ENCODE assay signal across 8 cellular contexts in the genomic region with DNA sequence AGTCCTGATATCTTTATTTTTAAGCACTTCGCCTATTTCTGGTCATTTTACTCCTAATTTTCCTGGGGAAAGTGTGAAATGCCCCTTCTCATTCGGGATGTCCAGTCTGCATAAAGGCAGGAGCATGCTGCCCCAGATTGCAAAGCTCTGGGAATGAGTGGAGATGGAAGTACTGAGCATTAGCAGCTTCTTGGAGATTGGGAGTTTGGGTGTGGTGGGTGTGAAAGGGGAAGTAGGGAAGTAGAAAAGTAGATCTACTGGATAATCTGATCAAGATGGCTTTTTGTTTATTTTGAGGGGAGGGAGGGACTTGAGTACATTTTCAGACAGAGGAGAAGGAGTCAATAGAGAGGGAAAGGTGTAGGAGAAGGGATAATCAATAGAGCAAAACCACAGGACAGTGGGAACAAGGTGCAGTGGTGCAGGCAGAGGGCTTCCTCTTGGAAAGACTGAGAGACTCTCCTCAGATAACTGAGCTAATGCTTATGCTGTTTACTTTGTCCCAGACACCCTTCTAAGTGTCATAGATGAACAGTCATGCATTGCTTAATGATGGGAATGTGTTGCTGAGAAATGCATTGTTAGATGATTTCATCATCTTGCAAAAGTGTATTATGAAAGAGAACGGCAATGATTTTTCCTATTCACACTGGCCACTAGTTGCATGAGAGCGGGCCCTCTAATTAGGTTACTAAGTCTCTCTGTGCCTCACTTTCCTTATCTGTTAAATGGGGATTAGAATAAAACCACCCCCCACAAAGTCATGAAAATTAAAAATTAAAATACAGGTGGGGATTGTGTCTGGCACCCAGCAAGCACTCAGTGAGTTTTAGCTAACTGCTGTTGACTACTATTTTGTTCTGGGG. TPM values are rescaled to one million over a fixed set of nuclear protein-coding genes. Genes with fewer than 3 reads are reported as not detected.
DNase-seq lines count a peak whose midpoint lies in the region; ATAC-seq and TF ChIP-seq lines count a peak whose summit lies in the region.
"Had no signal": no experiment of that assay in that cellular context is flagged by ENCODE, and none has a peak within 500 bp of the region (broad histone marks: within the 10 kb centered on the region; RNA-seq: fewer than 3 reads in every experiment).

No MANE protein-coding gene starts in this region.

- ATAC-seq in heart right ventricle (peak in 7 of 8 donors; percentile 52 to 95 (median 66)), HG03175 (IDR thresholded peaks at IDR 0.05; ENCODE audit: unreplicated experiment) (no peak)
- ATAC-seq in naive thymus-derived CD8-positive, alpha-beta T cell, result no peak

- H3K27ac ChIP-seq in heart right ventricle (peak overlapping the region in 6 of 10 donors; percentile 13 to 65 (median 47)), subcutaneous abdominal adipose tissue (ENCODE audit: low read depth, low read length) (peak overlapping the region; percentile 84)

- H3K36me3 Mint-ChIP-seq in naive thymus-derived CD8-positive, alpha-beta T cell, result no peaks in the 10 kb centered on the region
- H3K36me3 Mint-ChIP-seq: activated naive CD4-positive, alpha-beta T cell treated with anti-CD3 and anti-CD28 coated beads, Interleukin-2, amount 50 U/mL, for 24 hours had no signal

- peak overlapping the region in 2 of 5 donors; percentile 37 to 63 for H3K9ac ChIP-seq in subcutaneous abdominal adipose tissue (ENCODE audit: low read length in 5 of 5)

- no peaks in the 10 kb centered on the region for H3K27me3 ChIP-seq in heart right ventricle
- no peaks in the 10 kb centered on the region for H3K27me3 ChIP-seq in subcutaneous abdominal adipose tissue (ENCODE audit: control insufficient read depth in 5 of 5, insufficient read depth in 4 of 5, low read length in 5 of 5)

- H3K4me3 ChIP-seq in heart right ventricle (no peak overlapping the region), subcutaneous abdominal adipose tissue (ENCODE audit: low read depth in 1 of 5, low read length in 5 of 5) (no peak overlapping the region)

- H3K27me3 Mint-ChIP-seq in naive thymus-derived CD8-positive, alpha-beta T cell, result no peaks in the 10 kb centered on the region
- H3K27me3 Mint-ChIP-seq: activated naive CD4-positive, alpha-beta T cell treated with anti-CD3 and anti-CD28 coated beads, Interleukin-2, amount 50 U/mL, for 24 hours had no signal

- DNase-seq in HPDE6-E6E7 (ENCODE audit: extremely low spot score), result peak; percentile 63
- peak; percentile 69 for DNase-seq in SW480 (ENCODE audit: low spot score)
- DNase-seq in heart right ventricle, result no peak
- DNase-seq in activated CD4-positive, alpha-beta T cell treated with anti-CD3 and anti-CD28 coated beads for 1 hour, result no peak
- no peak for DNase-seq in naive thymus-derived CD8-positive, alpha-beta T cell

- peaks cover 0 to 3% (median 0%) of the 10 kb centered on the region in 4 donors for H3K4me1 Mint-ChIP-seq in naive thymus-derived CD8-positive, alpha-beta T cell
- H3K4me1 Mint-ChIP-seq: activated naive CD4-positive, alpha-beta T cell treated with anti-CD3 and anti-CD28 coated beads, Interleukin-2, amount 50 U/mL, for 24 hours had no signal

- WGBS in heart right ventricle, 2 donors, result 78 to 84% methylated on average over 4 of the region's 4 CpGs

- H3K27ac Mint-ChIP-seq in naive thymus-derived CD8-positive, alpha-beta T cell, result no peak overlapping the region
- H3K27ac Mint-ChIP-seq: activated naive CD4-positive, alpha-beta T cell treated with anti-CD3 and anti-CD28 coated beads, Interleukin-2, amount 50 U/mL, for 24 hours had no signal

- no peaks in the 10 kb centered on the region for H3K9me3 Mint-ChIP-seq in naive thymus-derived CD8-positive, alpha-beta T cell
- H3K9me3 Mint-ChIP-seq: activated naive CD4-positive, alpha-beta T cell treated with anti-CD3 and anti-CD28 coated beads, Interleukin-2, amount 50 U/mL, for 24 hours had no signal

- H3K4me3 Mint-ChIP-seq in naive thymus-derived CD8-positive, alpha-beta T cell, result no peak overlapping the region
- H3K4me3 Mint-ChIP-seq: activated naive CD4-positive, alpha-beta T cell treated with anti-CD3 and anti-CD28 coated beads, Interleukin-2, amount 50 U/mL, for 24 hours had no signal

- no peak for TF ChIP-seq CTCF in heart right ventricle (IDR thresholded peaks at IDR 0.05)

- POLR2A ChIA-PET in naive thymus-derived CD8-positive, alpha-beta T cell (lab: Charles Lee), result no interaction called here

- intact Hi-C loops in heart right ventricle (cut with DNase I), result loop anchor here in 1 of 10 donors (5.0 kb wide), 1 partner anchor 37 kb away; no protein-coding TSS in a partner anchor

- H3K9me3 ChIP-seq in heart right ventricle (peaks cover 0 to 4% (median 0%) of the 10 kb centered on the region in 11 donors), subcutaneous abdominal adipose tissue (ENCODE audit: control insufficient read depth in 5 of 5, low read length in 5 of 5) (peaks cover 0 to under 1% (median 0%) of the 10 kb centered on the region in 5 donors)

- peaks cover 3 to 76% (median 51%) of the 10 kb centered on the region in 9 donors for H3K4me1 ChIP-seq in heart right ventricle
- peaks cover 3 to 36% (median 23%) of the 10 kb centered on the region in 5 donors for H3K4me1 ChIP-seq in subcutaneous abdominal adipose tissue (ENCODE audit: control insufficient read depth in 5 of 5, insufficient read depth in 5 of 5, low read length in 5 of 5)

- peaks cover 0 to 59% (median 1%) of the 10 kb centered on the region in 9 donors for H3K36me3 ChIP-seq in heart right ventricle
- H3K36me3 ChIP-seq in subcutaneous abdominal adipose tissue (ENCODE audit: control insufficient read depth in 5 of 5, insufficient read depth in 5 of 5, low read length in 5 of 5), result peaks cover 6 to 28% (median 12%) of the 10 kb centered on the region in 5 donors

RNA-seq across cellular contexts. Expression of gene PHLDB2, which starts 45.5 kb away (rescaled TPM):
- 100 to 1,000 TPM in 9 of 10 donors, 10 to 100 TPM in 1; 85.7 to 293 (median 192) TPM for total RNA-seq in heart right ventricle
- 100 to 1,000 TPM in 1 of 2 donors, 10 to 100 TPM in 1; 33.4 to 151 TPM for polyA plus RNA-seq in heart right ventricle
- total RNA-seq in naive thymus-derived CD8-positive, alpha-beta T cell, result 1 to 10 TPM; 2.1 to 3.0 TPM
- 1 to 10 TPM in 1 of 3 donors, under 1 TPM in 2; 0.46 to 4.6 (median 0.53) TPM for polyA plus RNA-seq in naive thymus-derived CD8-positive, alpha-beta T cell

Comparison
In these comparisons a context has a peak if more than half of its experiments do, and no peak if none do; other contexts are left out.
1. DNase-seq: peak in HPDE6-E6E7 (single experiment) and SW480 (single experiment); none in heart right ventricle (0 of 2), activated CD4-positive, alpha-beta T cell treated with anti-CD3 and anti-CD28 coated beads for 1 hour (single experiment) and naive thymus-derived CD8-positive, alpha-beta T cell (0 of 10).
2. ATAC-seq: peak in heart right ventricle (7 of 8); none in naive thymus-derived CD8-positive, alpha-beta T cell (0 of 2) and HG03175 (single experiment).
3. RNA of gene PHLDB2, which starts 45.5 kb away (total RNA-seq): 85.7 to 293 TPM in heart right ventricle; 2.1 to 3.0 TPM in naive thymus-derived CD8-positive, alpha-beta T cell; every median in the first group is over 10 times any median in the second.